Comparison of ENCODE assay signal across 8 cellular contexts in genomic region chr17:16439867-16440351, GRCh38. TPM values are rescaled to one million over a fixed set of nuclear protein-coding genes. Genes with fewer than 3 reads are reported as not detected.
DNase-seq lines count a peak whose midpoint lies in the region; ATAC-seq and TF ChIP-seq lines count a peak whose summit lies in the region.

No MANE protein-coding gene starts in this region.

- no peak for TF ChIP-seq CTCF in RWPE1 (conservative IDR thresholded peaks at IDR 0.05; ENCODE audit: low read depth)
- TF ChIP-seq CTCF in neural crest cell (conservative IDR thresholded peaks at IDR 0.05) = no peak

- peaks cover 64% of the 10 kb centered on the region for H3K36me3 Mint-ChIP-seq in effector memory CD8-positive, alpha-beta T cell (ENCODE audit: insufficient read depth)
- peaks cover 33% of the 10 kb centered on the region for H3K36me3 Mint-ChIP-seq in neural crest cell (ENCODE audit: low read depth)

- H3K27ac Mint-ChIP-seq in effector memory CD8-positive, alpha-beta T cell = peak overlapping the region; percentile 99
- peak overlapping the region; percentile 97 for H3K27ac Mint-ChIP-seq in neural crest cell (ENCODE audit: unreplicated experiment)

- peaks cover 61% of the 10 kb centered on the region for H3K36me3 ChIP-seq in HAP-1 (replicated peaks)

- peak; percentile 44 for ATAC-seq in effector memory CD8-positive, alpha-beta T cell (replicated peaks)
- ATAC-seq in HG03565 (IDR thresholded peaks at IDR 0.05; ENCODE audit: unreplicated experiment) (no peak), GM21390 (IDR thresholded peaks at IDR 0.05; ENCODE audit: unreplicated experiment) (no peak)

- in situ Hi-C loops in HAP-1 (cut with MboI; ENCODE audit: low sequenced_read_pairs) = no loop called here

- peak overlapping the region; percentile 94 for H3K27ac ChIP-seq in RWPE1

- H3K27me3 Mint-ChIP-seq in effector memory CD8-positive, alpha-beta T cell = no peaks in the 10 kb centered on the region
- peaks cover 10% of the 10 kb centered on the region for H3K27me3 Mint-ChIP-seq in neural crest cell (ENCODE audit: low read depth)

- peaks cover 29% of the 10 kb centered on the region for H3K4me1 ChIP-seq in HAP-1

- H3K9me3 Mint-ChIP-seq in effector memory CD8-positive, alpha-beta T cell = no peaks in the 10 kb centered on the region
- no peaks in the 10 kb centered on the region for H3K9me3 Mint-ChIP-seq in neural crest cell

- CTCF ChIA-PET in RWPE1 (lab: Yijun Ruan, JAX) = interaction anchor here (0.6 to 0.7 kb wide), 3 partner anchors 54 to 748 kb away, joined by 3 to 4 read pairs (median 3); no protein-coding TSS in a partner anchor

- DNase-seq in HAP-1 (ENCODE audit: low spot score in 2 of 2) (peak in 1 of 2 experiments; percentile 41), RWPE1 (ENCODE audit: low spot score) (no peak), neural crest cell (ENCODE audit: low read depth, low spot score) (no peak), mucosa of gallbladder (ENCODE audit: low spot score) (no peak)
- DNase-seq in effector memory CD8-positive, alpha-beta T cell = peak; percentile 39 to 50 (median 40)
- no peak for DNase-seq in stimulated activated CD4-positive, alpha-beta T cell treated with anti-CD3 and anti-CD28 coated beads, Interleukin-4, amount 100 ng/mL, for 1 hour

- peaks cover 58 to 66% of the 10 kb centered on the region in 2 donors for H3K4me1 Mint-ChIP-seq in effector memory CD8-positive, alpha-beta T cell (ENCODE audit: low read depth in 2 of 2)
- peaks cover 57% of the 10 kb centered on the region for H3K4me1 Mint-ChIP-seq in neural crest cell

- H3K27me3 ChIP-seq in HAP-1 (ENCODE audit: low read depth) = no peaks in the 10 kb centered on the region

- H3K4me3 Mint-ChIP-seq in effector memory CD8-positive, alpha-beta T cell = peak overlapping the region; percentile 98 to 99
- peak overlapping the region; percentile 99 for H3K4me3 Mint-ChIP-seq in neural crest cell

- POLR2A ChIA-PET in RWPE1 (lab: Yijun Ruan, JAX; ENCODE audit: low non-redundant PET) = interaction anchor here (0.6 kb wide), 1 partner anchor 70 kb away, joined by 5 read pairs; no protein-coding TSS in a partner anchor

- no peaks in the 10 kb centered on the region for H3K9me3 ChIP-seq in HAP-1

- H3K4me3 ChIP-seq in HAP-1 = peak overlapping the region; percentile 99

RNA-seq across cellular contexts. Expression of gene TRPV2, which starts 24.5 kb away (rescaled TPM):
- total RNA-seq in neural crest cell (0.98 and 1.3 TPM in 2 replicates), mucosa of gallbladder (31.0 TPM)

RNA-seq across cellular contexts. Expression of gene LRRC75A, which starts 52.1 kb away (rescaled TPM):
- 5.6 and 7.2 TPM in 2 replicates for total RNA-seq in neural crest cell
- 7.0 TPM for total RNA-seq in mucosa of gallbladder

RNA-seq across cellular contexts. Expression of gene UBB, which starts 59.0 kb away (rescaled TPM):
- total RNA-seq in neural crest cell = 2,058 and 2,177 TPM in 2 replicates
- 2,437 TPM for total RNA-seq in mucosa of gallbladder

Comparison
In these comparisons a context has a peak if more than half of its experiments do, and no peak if none do; other contexts are left out.
1. DNase-seq: peak in effector memory CD8-positive, alpha-beta T cell (3 of 3); none in RWPE1 (single experiment), neural crest cell (single experiment), mucosa of gallbladder (single experiment) and stimulated activated CD4-positive, alpha-beta T cell treated with anti-CD3 and anti-CD28 coated beads, Interleukin-4, amount 100 ng/mL, for 1 hour (single experiment).
2. RNA of gene TRPV2, which starts 24.5 kb away (total RNA-seq): 31.0 TPM in mucosa of gallbladder (single experiment); 0.98 to 1.3 TPM in neural crest cell; every median in the first group is over 10 times any median in the second.